1 cellular context compared by ENCODE assay signal in genomic region chr14:105144666-105145380, GRCh38.
TF ChIP-seq lines count a peak whose summit lies in the region.

No MANE protein-coding gene starts in this region.

TF ChIP-seq in SK-N-SH treated with all-trans-retinoic acid at 6 μM for 48 hours, 23 proteins besides CTCF, POLR2A, EP300 and RAD21 (continued from another document):
- TF ChIP-seq POU6F1 (CRISPR knock-in tag; IDR thresholded peaks at IDR 0.05; ENCODE audit: borderline replicate concordance, low read depth) (no peak), TCF4 (CRISPR knock-in tag; IDR thresholded peaks at IDR 0.05; ENCODE audit: borderline replicate concordance) (no peak), OSR1 (CRISPR knock-in tag; IDR thresholded peaks at IDR 0.05) (no peak), TSHZ2 (CRISPR knock-in tag; IDR thresholded peaks at IDR 0.05) (no peak), PPARA (CRISPR knock-in tag; IDR thresholded peaks at IDR 0.05; ENCODE audit: borderline replicate concordance) (no peak), ARNTL (CRISPR knock-in tag; IDR thresholded peaks at IDR 0.05; ENCODE audit: borderline replicate concordance, low read depth) (no peak)
